In the genomic region with DNA sequence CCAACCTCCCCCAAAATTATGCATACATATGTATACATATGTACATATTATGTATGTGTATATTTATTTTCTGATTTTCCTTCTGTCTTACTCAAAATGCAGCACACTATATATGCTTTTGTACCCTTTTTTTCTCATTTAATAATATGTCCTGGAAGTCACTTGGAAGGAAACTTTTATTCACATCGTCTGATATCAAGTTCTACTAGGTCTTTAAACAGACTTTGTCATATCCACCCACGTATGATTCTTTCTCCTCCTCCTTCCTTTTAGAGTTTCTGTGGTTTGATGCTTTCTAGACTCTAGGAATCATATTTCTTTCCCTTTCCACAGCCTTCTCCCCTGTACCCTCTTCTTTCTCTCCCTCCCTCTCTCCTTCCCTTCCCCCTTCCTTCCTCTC, we compare ENCODE assay signal across 20 cellular contexts. TPM values are rescaled to one million over a fixed set of nuclear protein-coding genes. Genes with fewer than 3 reads are reported as not detected.
"Had no signal": no experiment of that assay in that cellular context is flagged by ENCODE, and none has a peak within 500 bp of the region (broad histone marks: within the 10 kb centered on the region; RNA-seq: fewer than 3 reads in every experiment).

No MANE protein-coding gene starts in this region.

RNA-seq across cellular contexts. Expression of a gene that starts 35.1 kb away (rescaled TPM):
- total RNA-seq: kidney; left colon; left lung; liver; lower lobe of right lung; mammary epithelial cell; mucosa of gallbladder; naive thymus-derived CD8-positive, alpha-beta T cell; neural crest cell; occipital lobe; osteocyte; posterior vena cava; psoas muscle; sigmoid colon; subcutaneous adipose tissue; suprapubic skin; thoracic aorta; upper lobe of right lung had no signal
- polyA plus RNA-seq: immature natural killer cell; liver; mammary epithelial cell; naive thymus-derived CD8-positive, alpha-beta T cell; psoas muscle; small intestine had no signal
